ENCODE assay signal across 12 cellular contexts in genomic region chr5:147906326-147907095, GRCh38. TPM values are rescaled to one million over a fixed set of nuclear protein-coding genes. Genes with fewer than 3 reads are reported as not detected.
A peak's percentile ranks its signal among the peaks of the same experiment; 100 is the strongest.
DNase-seq lines count a peak whose midpoint lies in the region; ATAC-seq, FAIRE-seq and TF ChIP-seq lines count a peak whose summit lies in the region.
"Had no signal": no experiment of that assay in that cellular context is flagged by ENCODE, and none has a peak within 500 bp of the region (broad histone marks: within the 10 kb centered on the region; RNA-seq: fewer than 3 reads in every experiment).

Gene C5orf46 (minus strand): TSS chr5:147906538. CDS start chr5:147906501, 37 bp downstream.

- H3K27me3 ChIP-seq in foreskin keratinocyte (no peaks in the 10 kb centered on the region), transverse colon (no peaks in the 10 kb centered on the region)

- H3K27ac ChIP-seq in foreskin keratinocyte (no peak within 1 kb of the TSS), transverse colon (no peak within 1 kb of the TSS)

- no peak for TF ChIP-seq POLR2A in H54 (IDR thresholded peaks at IDR 0.05; ENCODE audit: low read depth, low read length)
- no peak for TF ChIP-seq POLR2A in transverse colon (IDR thresholded peaks at IDR 0.05)

- peak; percentile 84 for FAIRE-seq in H54 (lab: Jason Lieb, UNC)
- FAIRE-seq: K562, small intestine had no signal

- H3K36me3 ChIP-seq in mucosa of descending colon (ENCODE audit: low read depth) (no peaks in the 10 kb centered on the region), transverse colon (no peaks in the 10 kb centered on the region)

- H3K9me3 ChIP-seq in mucosa of descending colon (no peaks in the 10 kb centered on the region), transverse colon (no peaks in the 10 kb centered on the region)

- WGBS in transverse colon (ENCODE audit: low coverage in 1 of 2), 2 donors: 68 to 71% methylated on average over 8 of the region's 8 CpGs

- peak; percentile 9 for DNase-seq in H54 (ENCODE audit: insufficient read length, low spot score)
- peak; percentile 45 for DNase-seq in amniotic epithelial cell (ENCODE audit: low read depth)
- peak; percentile 66 to 81 for DNase-seq in foreskin keratinocyte
- DNase-seq in skeletal muscle cell (ENCODE audit: low read depth): peak; percentile 28
- DNase-seq in SK-N-DZ (ENCODE audit: low spot score): no peak
- DNase-seq in HPDE6-E6E7 (ENCODE audit: extremely low spot score): no peak
- no peak for DNase-seq in mucosa of descending colon
- no peak for DNase-seq in transverse colon
- DNase-seq: activated CD4-positive, alpha-beta memory T cell treated with anti-CD3 and anti-CD28 coated beads, Interleukin-2, amount 10 ng/mL, durations not matched to agents 7 days and 5 days; small intestine; T-helper 1 cell had no signal

- intact Hi-C loops in mucosa of descending colon (cut with DNase I, micrococcal nuclease) (no loop called here), transverse colon (cut with DNase I; ENCODE audit: low total_unique reads) (no loop called here)

- TF ChIP-seq CTCF in foreskin keratinocyte (conservative IDR thresholded peaks at IDR 0.05): no peak
- no peak for TF ChIP-seq CTCF in mucosa of descending colon (IDR thresholded peaks at IDR 0.05)
- TF ChIP-seq CTCF in transverse colon (IDR thresholded peaks at IDR 0.05): no peak

- ATAC-seq in foreskin keratinocyte (peak; percentile 94), mucosa of descending colon (no peak)
- ATAC-seq: K562 had no signal

- H3K4me3 ChIP-seq in skeletal muscle cell (ENCODE audit: low read depth, low read length) (no peak within 1 kb of the TSS), mucosa of descending colon (no peak within 1 kb of the TSS), transverse colon (no peak within 1 kb of the TSS)
- H3K4me3 ChIP-seq: K562 had no signal

- in situ Hi-C loops in transverse colon (cut with MboI; ENCODE audit: low pct_ligation_motif_present in 1 of 4, low pct_unique_long_range_greater_than_20kb in 1 of 4, low sequenced_read_pairs in 3 of 4): no loop called here

- no peak for TF ChIP-seq EP300 in transverse colon (IDR thresholded peaks at IDR 0.05; ENCODE audit: low read depth)

- H3K4me1 ChIP-seq in foreskin keratinocyte (no peaks in the 10 kb centered on the region), mucosa of descending colon (ENCODE audit: low read depth) (no peaks in the 10 kb centered on the region), transverse colon (no peaks in the 10 kb centered on the region)

RNA-seq across cellular contexts. Expression of gene C5orf46, which starts in this region (rescaled TPM):
- total RNA-seq in foreskin keratinocyte: 0.65 TPM in 1 of 2 replicates, not detected in the other
- polyA plus RNA-seq in foreskin keratinocyte: 0.10 TPM in 1 of 2 replicates, not detected in the other
- polyA plus RNA-seq in SK-N-DZ (2014; cell fraction: cytosol; rRNA removed): not detected in 2 replicates
- not detected in 2 replicates for polyA plus RNA-seq in SK-N-DZ (2014; cell fraction: nucleus; rRNA removed)
- total RNA-seq in mucosa of descending colon: not detected
- not detected for total RNA-seq in transverse colon
- total RNA-seq: activated CD4-positive, alpha-beta memory T cell treated with anti-CD3 and anti-CD28 coated beads, Interleukin-2, amount 10 ng/mL, durations not matched to agents 7 days and 5 days; K562 had no signal
- polyA plus RNA-seq: K562, small intestine had no signal

Comparison
In these comparisons a context has a peak if more than half of its experiments do, and no peak if none do; other contexts are left out.
1. Peak in DNase-seq and ATAC-seq in foreskin keratinocyte; RNA of the gene not detected or under 1 TPM.
2. DNase-seq: peak in H54 (single experiment), amniotic epithelial cell (single experiment) and skeletal muscle cell (single experiment); none in SK-N-DZ (single experiment), HPDE6-E6E7 (single experiment), mucosa of descending colon (0 of 3) and transverse colon (single experiment).